Comparison of ENCODE assay signal across 8 cellular contexts in genomic region chr1:167936068-167936929, GRCh38. TPM values are rescaled to one million over a fixed set of nuclear protein-coding genes. Genes with fewer than 3 reads are reported as not detected.
DNase-seq lines count a peak whose midpoint lies in the region; ATAC-seq and TF ChIP-seq lines count a peak whose summit lies in the region.

DCAF6 (plus strand) TSS chr1:167936683; CDS start chr1:167936912, 229 bp downstream.

- DNase-seq in AG08396 (ENCODE audit: low spot score) (peak; percentile 99), NCI-H345 treated with DMSO at 0.1 percent for 48 hours (lab: John Stamatoyannopoulos, UW; ENCODE audit: unreplicated experiment) (peak; percentile 97), inferior parietal cortex (ENCODE audit: extremely low spot score) (peak; percentile 99), spleen (peak; percentile 100)
- DNase-seq in activated CD4-positive, CD25-positive, alpha-beta regulatory T cell (lab: John Stamatoyannopoulos, UW) = peak; percentile 84 to 96 (median 90)
- peak; percentile 99 for DNase-seq in central memory CD4-positive, alpha-beta T cell

- H3K9me3 ChIP-seq in spleen = no peaks in the 10 kb centered on the region

- peak; percentile 65 to 91 (median 78) for TF ChIP-seq POLR2A in spleen (IDR thresholded peaks at IDR 0.05)

- H3K27me3 ChIP-seq in spleen (replicated peaks in 1 of 7) = no peaks in the 10 kb centered on the region

- peak; percentile 78 for ATAC-seq in GM19023 (IDR thresholded peaks at IDR 0.05; ENCODE audit: unreplicated experiment)
- ATAC-seq in HG03280 (IDR thresholded peaks at IDR 0.05; ENCODE audit: unreplicated experiment) = peak; percentile 78

- H3K36me3 ChIP-seq in spleen = no peaks in the 10 kb centered on the region

- peaks cover 27 to 69% (median 42%) of the 10 kb centered on the region in 6 donors for H3K4me1 ChIP-seq in spleen

- H3K27ac ChIP-seq in spleen = peak within 1 kb of the TSS; percentile 91 to 97 (median 96)

- H3K4me3 ChIP-seq in spleen = peak within 1 kb of the TSS; percentile 76 to 91 (median 82)

- WGBS in spleen, 5 donors = 0 to 1% (median 0%) methylated on average over 28 to 58 of the region's 58 CpGs

- TF ChIP-seq CTCF in spleen (IDR thresholded peaks at IDR 0.05 in 8 of 11, conservative IDR thresholded peaks at IDR 0.05 in 3 of 11) = peak in 5 of 11 experiments; percentile 9 to 35 (median 21)

- intact Hi-C loops in spleen (cut with DNase I; ENCODE audit: low total_unique reads) = loop anchor here (10.0 kb wide), 1 partner anchor 221 kb away; no protein-coding TSS in a partner anchor

RNA-seq across cellular contexts. Expression of gene DCAF6, which starts in this region (rescaled TPM):
- total RNA-seq in spleen = 10 to 100 TPM; 38.7 to 76.6 (median 48.1) TPM
- 10 to 100 TPM; 19.2 to 23.8 (median 21.0) TPM for polyA plus RNA-seq in spleen

Comparison
In these comparisons a context has a peak if more than half of its experiments do, and no peak if none do; other contexts are left out.
1. Peak in every context shown above with its lines: DNase-seq, ATAC-seq, H3K4me3 ChIP-seq and H3K27ac ChIP-seq.